Comparison of ENCODE assay signal across 1 cellular context in genomic region chr19:17171874-17172273, GRCh38.
TF ChIP-seq lines count a peak whose summit lies in the region.

No MANE protein-coding gene starts in this region.

TF ChIP-seq in GM12878, 131 proteins besides CTCF, POLR2A, EP300 and RAD21:
- TF ChIP-seq SP1 (IDR thresholded peaks at IDR 0.05; ENCODE audit: low read depth, low read length) (no peak), FOXK2 (IDR thresholded peaks at IDR 0.05) (no peak), ZBTB11 (CRISPR knock-in tag; IDR thresholded peaks at IDR 0.05) (no peak), POU2F2 (IDR thresholded peaks at IDR 0.05; ENCODE audit: borderline replicate concordance, low read depth, low read length) (no peak), POLR2AphosphoS5 (IDR thresholded peaks at IDR 0.05; ENCODE audit: low read length) (no peak), RBBP5 (conservative IDR thresholded peaks at IDR 0.05) (no peak), NRF1 (conservative IDR thresholded peaks at IDR 0.05; ENCODE audit: low read depth, low read length) (no peak), MTA2 (IDR thresholded peaks at IDR 0.05; ENCODE audit: low read depth) (no peak), RELB (IDR thresholded peaks at IDR 0.05; ENCODE audit: low read depth) (no peak), TCF12 (IDR thresholded peaks at IDR 0.05; ENCODE audit: low read depth, low read length) (no peak), E2F4 (IDR thresholded peaks at IDR 0.05; ENCODE audit: low read depth, low read length) (no peak), CHD4 (IDR thresholded peaks at IDR 0.05) (no peak), MXI1 (IDR thresholded peaks at IDR 0.05; ENCODE audit: low read depth, low read length) (no peak), CHD1 (IDR thresholded peaks at IDR 0.05; ENCODE audit: low read depth, low read length) (no peak), ETV6 (conservative IDR thresholded peaks at IDR 0.05 in 1 of 2, IDR thresholded peaks at IDR 0.05 in 1 of 2; ENCODE audit: borderline replicate concordance in 1 of 2, low read depth in 1 of 2) (no peak)
- TF ChIP-seq, protein P1, sequence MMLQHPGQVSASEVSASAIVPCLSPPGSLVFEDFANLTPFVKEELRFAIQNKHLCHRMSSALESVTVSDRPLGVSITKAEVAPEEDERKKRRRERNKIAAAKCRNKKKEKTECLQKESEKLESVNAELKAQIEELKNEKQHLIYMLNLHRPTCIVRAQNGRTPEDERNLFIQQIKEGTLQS (IDR thresholded peaks at IDR 0.05; ENCODE audit: borderline replicate concordance, extremely low read depth, low read depth, low read length), result no peak
- TF ChIP-seq, protein P2, sequence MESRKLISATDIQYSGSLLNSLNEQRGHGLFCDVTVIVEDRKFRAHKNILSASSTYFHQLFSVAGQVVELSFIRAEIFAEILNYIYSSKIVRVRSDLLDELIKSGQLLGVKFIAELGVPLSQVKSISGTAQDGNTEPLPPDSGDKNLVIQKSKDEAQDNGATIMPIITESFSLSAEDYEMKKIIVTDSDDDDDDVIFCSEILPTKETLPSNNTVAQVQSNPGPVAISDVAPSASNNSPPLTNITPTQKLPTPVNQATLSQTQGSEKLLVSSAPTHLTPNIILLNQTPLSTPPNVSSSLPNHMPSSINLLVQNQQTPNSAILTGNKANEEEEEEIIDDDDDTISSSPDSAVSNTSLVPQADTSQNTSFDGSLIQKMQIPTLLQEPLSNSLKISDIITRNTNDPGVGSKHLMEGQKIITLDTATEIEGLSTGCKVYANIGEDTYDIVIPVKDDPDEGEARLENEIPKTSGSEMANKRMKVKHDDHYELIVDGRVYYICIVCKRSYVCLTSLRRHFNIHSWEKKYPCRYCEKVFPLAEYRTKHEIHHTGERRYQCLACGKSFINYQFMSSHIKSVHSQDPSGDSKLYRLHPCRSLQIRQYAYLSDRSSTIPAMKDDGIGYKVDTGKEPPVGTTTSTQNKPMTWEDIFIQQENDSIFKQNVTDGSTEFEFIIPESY (IDR thresholded peaks at IDR 0.05), result no peak
- TF ChIP-seq, protein P3, sequence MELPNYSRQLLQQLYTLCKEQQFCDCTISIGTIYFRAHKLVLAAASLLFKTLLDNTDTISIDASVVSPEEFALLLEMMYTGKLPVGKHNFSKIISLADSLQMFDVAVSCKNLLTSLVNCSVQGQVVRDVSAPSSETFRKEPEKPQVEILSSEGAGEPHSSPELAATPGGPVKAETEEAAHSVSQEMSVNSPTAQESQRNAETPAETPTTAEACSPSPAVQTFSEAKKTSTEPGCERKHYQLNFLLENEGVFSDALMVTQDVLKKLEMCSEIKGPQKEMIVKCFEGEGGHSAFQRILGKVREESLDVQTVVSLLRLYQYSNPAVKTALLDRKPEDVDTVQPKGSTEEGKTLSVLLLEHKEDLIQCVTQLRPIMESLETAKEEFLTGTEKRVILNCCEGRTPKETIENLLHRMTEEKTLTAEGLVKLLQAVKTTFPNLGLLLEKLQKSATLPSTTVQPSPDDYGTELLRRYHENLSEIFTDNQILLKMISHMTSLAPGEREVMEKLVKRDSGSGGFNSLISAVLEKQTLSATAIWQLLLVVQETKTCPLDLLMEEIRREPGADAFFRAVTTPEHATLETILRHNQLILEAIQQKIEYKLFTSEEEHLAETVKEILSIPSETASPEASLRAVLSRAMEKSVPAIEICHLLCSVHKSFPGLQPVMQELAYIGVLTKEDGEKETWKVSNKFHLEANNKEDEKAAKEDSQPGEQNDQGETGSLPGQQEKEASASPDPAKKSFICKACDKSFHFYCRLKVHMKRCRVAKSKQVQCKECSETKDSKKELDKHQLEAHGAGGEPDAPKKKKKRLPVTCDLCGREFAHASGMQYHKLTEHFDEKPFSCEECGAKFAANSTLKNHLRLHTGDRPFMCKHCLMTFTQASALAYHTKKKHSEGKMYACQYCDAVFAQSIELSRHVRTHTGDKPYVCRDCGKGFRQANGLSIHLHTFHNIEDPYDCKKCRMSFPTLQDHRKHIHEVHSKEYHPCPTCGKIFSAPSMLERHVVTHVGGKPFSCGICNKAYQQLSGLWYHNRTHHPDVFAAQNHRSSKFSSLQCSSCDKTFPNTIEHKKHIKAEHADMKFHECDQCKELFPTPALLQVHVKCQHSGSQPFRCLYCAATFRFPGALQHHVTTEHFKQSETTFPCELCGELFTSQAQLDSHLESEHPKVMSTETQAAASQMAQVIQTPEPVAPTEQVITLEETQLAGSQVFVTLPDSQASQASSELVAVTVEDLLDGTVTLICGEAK (IDR thresholded peaks at IDR 0.05; ENCODE audit: borderline replicate concordance), result no peak
